ENCODE assay signal across 1 cellular context in the genomic region with DNA sequence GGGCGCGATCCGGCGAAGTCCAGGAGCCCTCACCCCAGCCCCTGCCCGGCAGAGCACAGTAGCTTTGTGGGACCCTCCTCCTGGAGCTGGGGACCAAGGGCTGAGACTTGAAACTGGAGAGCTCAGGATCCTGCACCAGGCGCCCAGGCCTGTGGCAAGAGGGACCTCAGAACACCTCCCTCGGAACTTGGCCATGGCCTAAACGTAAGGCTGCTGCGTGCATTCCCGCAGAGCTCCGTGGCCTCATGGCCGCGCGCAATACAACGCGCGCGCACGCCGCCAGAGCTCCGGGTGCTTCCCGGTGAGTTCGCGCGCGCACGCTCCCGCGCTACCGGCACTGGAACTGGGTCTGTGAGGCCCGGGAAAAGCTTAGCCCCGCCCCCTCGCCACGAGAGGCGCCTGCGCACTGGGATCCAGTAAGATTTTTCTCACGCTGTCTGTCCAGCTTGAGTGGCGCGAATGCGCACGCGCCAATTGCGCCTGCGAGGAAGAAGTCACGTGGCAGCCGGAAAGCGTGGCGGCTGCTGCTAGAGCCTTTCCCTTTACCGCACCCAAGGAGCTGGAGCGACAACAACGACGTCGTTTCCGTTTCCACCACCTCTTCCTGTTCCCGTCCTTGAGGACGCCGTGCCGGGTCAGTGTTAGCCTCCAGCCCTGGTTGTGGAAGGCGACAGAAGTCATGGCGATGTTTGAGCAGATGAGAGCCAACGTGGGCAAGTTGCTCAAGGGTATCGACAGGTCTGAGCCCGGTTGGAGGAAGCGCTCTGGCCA.
TF ChIP-seq lines count a peak whose summit lies in the region.

A gene with protein sequence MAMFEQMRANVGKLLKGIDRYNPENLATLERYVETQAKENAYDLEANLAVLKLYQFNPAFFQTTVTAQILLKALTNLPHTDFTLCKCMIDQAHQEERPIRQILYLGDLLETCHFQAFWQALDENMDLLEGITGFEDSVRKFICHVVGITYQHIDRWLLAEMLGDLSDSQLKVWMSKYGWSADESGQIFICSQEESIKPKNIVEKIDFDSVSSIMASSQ (plus strand): TSS at position 599 of the 771 bp plus-strand sequence. CDS start 81 bp downstream, at position 680.

TF ChIP-seq in HepG2, 621 proteins besides CTCF, POLR2A, EP300 and RAD21 (continued from another document and continues in another):
- no peak for TF ChIP-seq ZNF142 (CRISPR knock-in tag; IDR thresholded peaks at IDR 0.05)
- TF ChIP-seq, protein P1, sequence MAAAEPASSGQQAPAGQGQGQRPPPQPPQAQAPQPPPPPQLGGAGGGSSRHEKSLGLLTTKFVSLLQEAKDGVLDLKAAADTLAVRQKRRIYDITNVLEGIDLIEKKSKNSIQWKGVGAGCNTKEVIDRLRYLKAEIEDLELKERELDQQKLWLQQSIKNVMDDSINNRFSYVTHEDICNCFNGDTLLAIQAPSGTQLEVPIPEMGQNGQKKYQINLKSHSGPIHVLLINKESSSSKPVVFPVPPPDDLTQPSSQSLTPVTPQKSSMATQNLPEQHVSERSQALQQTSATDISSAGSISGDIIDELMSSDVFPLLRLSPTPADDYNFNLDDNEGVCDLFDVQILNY (CRISPR knock-in tag; conservative IDR thresholded peaks at IDR 0.05): peak; percentile 87
- peak; percentile 71; the same call in 1 of the 2 replicates for TF ChIP-seq ZSCAN21 (CRISPR knock-in tag; IDR thresholded peaks at IDR 0.05; ENCODE audit: borderline replicate concordance)
- TF ChIP-seq ZNF749 (CRISPR knock-in tag; IDR thresholded peaks at IDR 0.05; ENCODE audit: borderline replicate concordance): peak; percentile 56; the same call in 1 of the 2 replicates
- TF ChIP-seq MXD4 (CRISPR knock-in tag; IDR thresholded peaks at IDR 0.05): peak; percentile 67
- TF ChIP-seq ZNF574 (CRISPR knock-in tag; IDR thresholded peaks at IDR 0.05): peak; percentile 89
- TF ChIP-seq, protein P2, sequence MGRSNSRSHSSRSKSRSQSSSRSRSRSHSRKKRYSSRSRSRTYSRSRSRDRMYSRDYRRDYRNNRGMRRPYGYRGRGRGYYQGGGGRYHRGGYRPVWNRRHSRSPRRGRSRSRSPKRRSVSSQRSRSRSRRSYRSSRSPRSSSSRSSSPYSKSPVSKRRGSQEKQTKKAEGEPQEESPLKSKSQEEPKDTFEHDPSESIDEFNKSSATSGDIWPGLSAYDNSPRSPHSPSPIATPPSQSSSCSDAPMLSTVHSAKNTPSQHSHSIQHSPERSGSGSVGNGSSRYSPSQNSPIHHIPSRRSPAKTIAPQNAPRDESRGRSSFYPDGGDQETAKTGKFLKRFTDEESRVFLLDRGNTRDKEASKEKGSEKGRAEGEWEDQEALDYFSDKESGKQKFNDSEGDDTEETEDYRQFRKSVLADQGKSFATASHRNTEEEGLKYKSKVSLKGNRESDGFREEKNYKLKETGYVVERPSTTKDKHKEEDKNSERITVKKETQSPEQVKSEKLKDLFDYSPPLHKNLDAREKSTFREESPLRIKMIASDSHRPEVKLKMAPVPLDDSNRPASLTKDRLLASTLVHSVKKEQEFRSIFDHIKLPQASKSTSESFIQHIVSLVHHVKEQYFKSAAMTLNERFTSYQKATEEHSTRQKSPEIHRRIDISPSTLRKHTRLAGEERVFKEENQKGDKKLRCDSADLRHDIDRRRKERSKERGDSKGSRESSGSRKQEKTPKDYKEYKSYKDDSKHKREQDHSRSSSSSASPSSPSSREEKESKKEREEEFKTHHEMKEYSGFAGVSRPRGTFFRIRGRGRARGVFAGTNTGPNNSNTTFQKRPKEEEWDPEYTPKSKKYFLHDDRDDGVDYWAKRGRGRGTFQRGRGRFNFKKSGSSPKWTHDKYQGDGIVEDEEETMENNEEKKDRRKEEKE (IDR thresholded peaks at IDR 0.05): no peak
- peak; percentile 93 for TF ChIP-seq HOXA3 (CRISPR knock-in tag; IDR thresholded peaks at IDR 0.05)
- peak; percentile 94; the same call in 1 of the 2 replicates for TF ChIP-seq MEIS1 (CRISPR knock-in tag; IDR thresholded peaks at IDR 0.05; ENCODE audit: borderline replicate concordance)
- TF ChIP-seq NCOA2 (CRISPR knock-in tag; IDR thresholded peaks at IDR 0.05): peak; percentile 32; the same call in 1 of the 2 replicates
- TF ChIP-seq ZNF546 (CRISPR knock-in tag; conservative IDR thresholded peaks at IDR 0.05): no peak
- peak; percentile 98; the same call in 1 of the 2 replicates for TF ChIP-seq YEATS2 (CRISPR knock-in tag; IDR thresholded peaks at IDR 0.05; ENCODE audit: borderline replicate concordance)
- TF ChIP-seq, protein P3, sequence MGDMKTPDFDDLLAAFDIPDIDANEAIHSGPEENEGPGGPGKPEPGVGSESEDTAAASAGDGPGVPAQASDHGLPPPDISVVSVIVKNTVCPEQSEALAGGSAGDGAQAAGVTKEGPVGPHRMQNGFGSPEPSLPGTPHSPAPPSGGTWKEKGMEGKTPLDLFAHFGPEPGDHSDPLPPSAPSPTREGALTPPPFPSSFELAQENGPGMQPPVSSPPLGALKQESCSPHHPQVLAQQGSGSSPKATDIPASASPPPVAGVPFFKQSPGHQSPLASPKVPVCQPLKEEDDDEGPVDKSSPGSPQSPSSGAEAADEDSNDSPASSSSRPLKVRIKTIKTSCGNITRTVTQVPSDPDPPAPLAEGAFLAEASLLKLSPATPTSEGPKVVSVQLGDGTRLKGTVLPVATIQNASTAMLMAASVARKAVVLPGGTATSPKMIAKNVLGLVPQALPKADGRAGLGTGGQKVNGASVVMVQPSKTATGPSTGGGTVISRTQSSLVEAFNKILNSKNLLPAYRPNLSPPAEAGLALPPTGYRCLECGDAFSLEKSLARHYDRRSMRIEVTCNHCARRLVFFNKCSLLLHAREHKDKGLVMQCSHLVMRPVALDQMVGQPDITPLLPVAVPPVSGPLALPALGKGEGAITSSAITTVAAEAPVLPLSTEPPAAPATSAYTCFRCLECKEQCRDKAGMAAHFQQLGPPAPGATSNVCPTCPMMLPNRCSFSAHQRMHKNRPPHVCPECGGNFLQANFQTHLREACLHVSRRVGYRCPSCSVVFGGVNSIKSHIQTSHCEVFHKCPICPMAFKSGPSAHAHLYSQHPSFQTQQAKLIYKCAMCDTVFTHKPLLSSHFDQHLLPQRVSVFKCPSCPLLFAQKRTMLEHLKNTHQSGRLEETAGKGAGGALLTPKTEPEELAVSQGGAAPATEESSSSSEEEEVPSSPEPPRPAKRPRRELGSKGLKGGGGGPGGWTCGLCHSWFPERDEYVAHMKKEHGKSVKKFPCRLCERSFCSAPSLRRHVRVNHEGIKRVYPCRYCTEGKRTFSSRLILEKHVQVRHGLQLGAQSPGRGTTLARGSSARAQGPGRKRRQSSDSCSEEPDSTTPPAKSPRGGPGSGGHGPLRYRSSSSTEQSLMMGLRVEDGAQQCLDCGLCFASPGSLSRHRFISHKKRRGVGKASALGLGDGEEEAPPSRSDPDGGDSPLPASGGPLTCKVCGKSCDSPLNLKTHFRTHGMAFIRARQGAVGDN (CRISPR knock-in tag; IDR thresholded peaks at IDR 0.05): peak; percentile 92
- peak; percentile 98; the same call in 1 of the 2 replicates for TF ChIP-seq MEIS2 (CRISPR knock-in tag; IDR thresholded peaks at IDR 0.05)
- TF ChIP-seq ZFX (CRISPR knock-in tag; IDR thresholded peaks at IDR 0.05; ENCODE audit: low read depth): peak; percentile 89
- peak; percentile 77 for TF ChIP-seq HNRNPLL (IDR thresholded peaks at IDR 0.05; ENCODE audit: low read depth, low read length, poor library complexity, severe bottlenecking)
- TF ChIP-seq KAT8 (CRISPR knock-in tag; IDR thresholded peaks at IDR 0.05): peak; percentile 98
- TF ChIP-seq KMT2B (CRISPR knock-in tag; IDR thresholded peaks at IDR 0.05): peak; percentile 76; the same call in 1 of the 2 replicates
- TF ChIP-seq, protein P4, sequence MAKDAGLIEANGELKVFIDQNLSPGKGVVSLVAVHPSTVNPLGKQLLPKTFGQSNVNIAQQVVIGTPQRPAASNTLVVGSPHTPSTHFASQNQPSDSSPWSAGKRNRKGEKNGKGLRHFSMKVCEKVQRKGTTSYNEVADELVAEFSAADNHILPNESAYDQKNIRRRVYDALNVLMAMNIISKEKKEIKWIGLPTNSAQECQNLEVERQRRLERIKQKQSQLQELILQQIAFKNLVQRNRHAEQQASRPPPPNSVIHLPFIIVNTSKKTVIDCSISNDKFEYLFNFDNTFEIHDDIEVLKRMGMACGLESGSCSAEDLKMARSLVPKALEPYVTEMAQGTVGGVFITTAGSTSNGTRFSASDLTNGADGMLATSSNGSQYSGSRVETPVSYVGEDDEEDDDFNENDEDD (CRISPR knock-in tag; IDR thresholded peaks at IDR 0.05; ENCODE audit: borderline replicate concordance): peak; percentile 84; the same call in 1 of the 2 replicates
- peak; percentile 93 for TF ChIP-seq FOXK1 (CRISPR knock-in tag; IDR thresholded peaks at IDR 0.05; ENCODE audit: borderline replicate concordance, low read depth)
- no peak for TF ChIP-seq ARHGAP35 (CRISPR knock-in tag; IDR thresholded peaks at IDR 0.05; ENCODE audit: borderline replicate concordance)
- no peak for TF ChIP-seq ZNF281 (CRISPR knock-in tag; IDR thresholded peaks at IDR 0.05; ENCODE audit: borderline replicate concordance)
- TF ChIP-seq GATAD1 (CRISPR knock-in tag; IDR thresholded peaks at IDR 0.05): peak; percentile 99
